Comparison of ENCODE assay signal across 8 cellular contexts in the genomic region with DNA sequence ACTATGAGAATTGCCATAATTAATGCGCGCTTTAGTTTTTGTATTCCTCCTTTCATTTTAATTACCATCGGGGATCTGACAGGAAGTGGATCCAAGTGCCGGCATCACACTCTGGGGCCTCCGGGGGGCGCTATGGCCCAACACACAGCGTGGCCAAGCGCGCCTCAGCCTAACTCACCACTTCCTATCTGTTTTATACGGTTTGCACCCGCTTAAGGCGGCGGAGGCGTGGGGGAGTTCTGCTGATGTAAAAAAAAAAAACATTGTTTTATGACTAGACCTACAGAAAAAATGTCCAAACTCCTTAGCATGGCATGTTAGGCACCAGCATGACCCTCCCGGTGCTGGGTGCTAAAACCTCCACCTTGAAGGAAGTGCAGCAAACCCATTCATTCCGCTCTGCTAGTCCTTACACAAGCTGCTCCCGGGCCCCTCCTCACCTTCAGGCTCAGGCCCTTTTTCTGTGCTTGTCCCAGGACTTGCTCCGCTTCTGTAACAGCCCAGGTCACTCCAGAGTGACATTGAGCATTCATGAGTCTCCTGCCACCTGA. TPM values are rescaled to one million over a fixed set of nuclear protein-coding genes. Genes with fewer than 3 reads are reported as not detected.
A peak's percentile ranks its signal among the peaks of the same experiment; 100 is the strongest.
DNase-seq lines count a peak whose midpoint lies in the region; ATAC-seq and TF ChIP-seq lines count a peak whose summit lies in the region.

No MANE protein-coding gene starts in this region.

- no peak overlapping the region for H3K9ac ChIP-seq in PC-3 (ENCODE audit: low read length)

- H2AFZ ChIP-seq in PC-3 (ENCODE audit: low read length) = no peak overlapping the region

- POLR2A ChIA-PET in MCF 10A (lab: Yijun Ruan, JAX) (no interaction called here), PC-3 (lab: Charles Lee; ENCODE audit: unreplicated experiment) (no interaction called here)

- no peaks in the 10 kb centered on the region for H3K36me3 Mint-ChIP-seq in MCF 10A (ENCODE audit: insufficient read depth, unreplicated experiment)
- H3K36me3 Mint-ChIP-seq in activated T-helper 1 cell treated with anti-CD3 and anti-CD28 coated beads, Interleukin-12 subunit alpha, Interleukin-12 subunit beta, Interleukin-2, Interleukin-4 antibody, amounts not matched to agents 30 ng/mL and 10 ng/mL and 1 ng/mL, durations not matched to agents 14 hours and 24 hours and 36 hours (ENCODE audit: low read depth) = peaks cover 4% of the 10 kb centered on the region

- no peaks in the 10 kb centered on the region for H3K9me2 ChIP-seq in PC-3 (replicated peaks; ENCODE audit: low read length)

- ATAC-seq in PC-3 = no peak
- no peak for ATAC-seq in GM21423 (IDR thresholded peaks at IDR 0.05; ENCODE audit: unreplicated experiment)

- H3K36me3 ChIP-seq in breast epithelium = no peaks in the 10 kb centered on the region
- no peaks in the 10 kb centered on the region for H3K36me3 ChIP-seq in PC-3 (ENCODE audit: low read depth, low read length)
- H3K36me3 ChIP-seq in MG63 = no peaks in the 10 kb centered on the region

- no peak overlapping the region for H3K27ac ChIP-seq in breast epithelium
- H3K27ac ChIP-seq in PC-3 (ENCODE audit: low read length) = no peak overlapping the region

- H3K79me2 ChIP-seq in PC-3 (ENCODE audit: low read length) = no peaks in the 10 kb centered on the region

- DNase-seq in MCF 10A (ENCODE audit: unreplicated experiment) (no peak), breast epithelium (ENCODE audit: low spot score in 2 of 2) (no peak), PC-3 (peak; percentile 37), germinal center (ENCODE audit: low spot score) (peak; percentile 36), retina (peak; percentile 82), MG63 (no peak)
- peak; percentile 76 for DNase-seq in activated T-helper 1 cell treated with anti-CD3 and anti-CD28 coated beads, Interleukin-12 subunit alpha, Interleukin-12 subunit beta, Interleukin-2, Interleukin-4 antibody, amounts not matched to agents 30 ng/mL and 10 ng/mL and 1 ng/mL, durations not matched to agents 14 hours and 24 hours and 36 hours (ENCODE audit: low spot score)

- H3K4me1 Mint-ChIP-seq in MCF 10A (ENCODE audit: insufficient read depth, unreplicated experiment) = peaks cover 8% of the 10 kb centered on the region
- H3K4me1 Mint-ChIP-seq in activated T-helper 1 cell treated with anti-CD3 and anti-CD28 coated beads, Interleukin-12 subunit alpha, Interleukin-12 subunit beta, Interleukin-2, Interleukin-4 antibody, amounts not matched to agents 30 ng/mL and 10 ng/mL and 1 ng/mL, durations not matched to agents 14 hours and 24 hours and 36 hours (ENCODE audit: low read depth) = peaks cover 34% of the 10 kb centered on the region

- H3K27me3 ChIP-seq in breast epithelium = no peaks in the 10 kb centered on the region
- peaks cover 23% of the 10 kb centered on the region for H3K27me3 ChIP-seq in PC-3 (ENCODE audit: low read length)
- H3K27me3 ChIP-seq in MG63 = no peaks in the 10 kb centered on the region; the same call in 1 of the 2 replicates

- no peak overlapping the region for H3K27ac Mint-ChIP-seq in MCF 10A (ENCODE audit: low read depth, unreplicated experiment)
- peak overlapping the region; percentile 77 for H3K27ac Mint-ChIP-seq in activated T-helper 1 cell treated with anti-CD3 and anti-CD28 coated beads, Interleukin-12 subunit alpha, Interleukin-12 subunit beta, Interleukin-2, Interleukin-4 antibody, amounts not matched to agents 30 ng/mL and 10 ng/mL and 1 ng/mL, durations not matched to agents 14 hours and 24 hours and 36 hours

- H3K9me3 Mint-ChIP-seq in MCF 10A (ENCODE audit: unreplicated experiment) = no peaks in the 10 kb centered on the region
- H3K9me3 Mint-ChIP-seq in activated T-helper 1 cell treated with anti-CD3 and anti-CD28 coated beads, Interleukin-12 subunit alpha, Interleukin-12 subunit beta, Interleukin-2, Interleukin-4 antibody, amounts not matched to agents 30 ng/mL and 10 ng/mL and 1 ng/mL, durations not matched to agents 14 hours and 24 hours and 36 hours = no peaks in the 10 kb centered on the region

- H3K9me3 ChIP-seq in breast epithelium = no peaks in the 10 kb centered on the region
- no peaks in the 10 kb centered on the region for H3K9me3 ChIP-seq in PC-3 (ENCODE audit: low read length)
- no peaks in the 10 kb centered on the region for H3K9me3 ChIP-seq in MG63

- H4K20me1 ChIP-seq in PC-3 (ENCODE audit: low read length) = no peaks in the 10 kb centered on the region

- no peak overlapping the region for H3K4me2 ChIP-seq in PC-3 (ENCODE audit: low read length)

- no peaks in the 10 kb centered on the region for H3F3A ChIP-seq in PC-3 (ENCODE audit: low read length, unreplicated experiment)

- intact Hi-C loops in MCF 10A (cut with micrococcal nuclease) (no loop called here), breast epithelium (cut with DNase I; ENCODE audit: low total_unique reads) (no loop called here), PC-3 (cut with micrococcal nuclease) (no loop called here)
- intact Hi-C loops in activated T-helper 1 cell treated with anti-CD3 and anti-CD28 coated beads, Interleukin-12 subunit alpha, Interleukin-12 subunit beta, Interleukin-2, Interleukin-4 antibody, amounts not matched to agents 30 ng/mL and 10 ng/mL and 1 ng/mL, durations not matched to agents 14 hours and 24 hours and 36 hours (cut with micrococcal nuclease) = loop anchor here (1.0 to 5.0 kb wide), 7 partner anchors 36 to 313 kb away; a partner anchor contains a TSS

- no peak overlapping the region for H3K4me3 Mint-ChIP-seq in MCF 10A (ENCODE audit: unreplicated experiment)
- peak overlapping the region; percentile 16 for H3K4me3 Mint-ChIP-seq in activated T-helper 1 cell treated with anti-CD3 and anti-CD28 coated beads, Interleukin-12 subunit alpha, Interleukin-12 subunit beta, Interleukin-2, Interleukin-4 antibody, amounts not matched to agents 30 ng/mL and 10 ng/mL and 1 ng/mL, durations not matched to agents 14 hours and 24 hours and 36 hours

- TF ChIP-seq CTCF in MCF 10A (IDR thresholded peaks at IDR 0.05; ENCODE audit: unreplicated experiment) (peak; percentile 16), breast epithelium (IDR thresholded peaks at IDR 0.05) (peak in 1 of 3 donors; percentile 32), PC-3 (conservative IDR thresholded peaks at IDR 0.05; ENCODE audit: low read depth, low read length) (peak; percentile 79)

- no peak for TF ChIP-seq POLR2A in breast epithelium (IDR thresholded peaks at IDR 0.05)

- peaks cover 44% of the 10 kb centered on the region for H3K27me3 Mint-ChIP-seq in MCF 10A (ENCODE audit: insufficient read depth, unreplicated experiment)
- peaks cover 13% of the 10 kb centered on the region for H3K27me3 Mint-ChIP-seq in activated T-helper 1 cell treated with anti-CD3 and anti-CD28 coated beads, Interleukin-12 subunit alpha, Interleukin-12 subunit beta, Interleukin-2, Interleukin-4 antibody, amounts not matched to agents 30 ng/mL and 10 ng/mL and 1 ng/mL, durations not matched to agents 14 hours and 24 hours and 36 hours (ENCODE audit: insufficient read depth)

- no TSS peak for BruUV-seq in MCF 10A (replicated peaks; lab: Mats Ljungman, UMichigan)
- no TSS peak for BruUV-seq in PC-3 (replicated peaks; lab: Mats Ljungman, UMichigan)

- H3K4me3 ChIP-seq in breast epithelium (no peak overlapping the region), PC-3 (ENCODE audit: low read length) (no peak overlapping the region), MG63 (no peak overlapping the region)

- CTCF ChIA-PET in MCF 10A (lab: Yijun Ruan, JAX) = interaction anchor here (0.6 to 1.4 kb wide), 5 partner anchors 21 to 329 kb away, joined by 3 read pairs; no protein-coding TSS in a partner anchor
- CTCF ChIA-PET in PC-3 (lab: Charles Lee) = no interaction called here

- no peaks in the 10 kb centered on the region for H3K4me1 ChIP-seq in breast epithelium
- peaks cover 3% of the 10 kb centered on the region; the same call in 1 of the 2 replicates for H3K4me1 ChIP-seq in PC-3 (ENCODE audit: insufficient read depth, low read length)

RNA-seq across cellular contexts. Expression of a gene that starts 4.5 kb away (rescaled TPM):
- not detected in 2 replicates for total RNA-seq in MCF 10A (2022)
- 10 to 100 TPM in 2 of 3 donors, 1 to 10 TPM in 1; 1.6 to 22.0 (median 22.0) TPM for total RNA-seq in breast epithelium
- 0.98 and 1.8 TPM in 2 replicates for total RNA-seq in PC-3 (2014; rRNA removed)
- 12.3 and 12.6 TPM in 2 replicates for total RNA-seq in activated T-helper 1 cell treated with anti-CD3 and anti-CD28 coated beads, Interleukin-12 subunit alpha, Interleukin-12 subunit beta, Interleukin-2, Interleukin-4 antibody, amounts not matched to agents 30 ng/mL and 10 ng/mL and 1 ng/mL, durations not matched to agents 14 hours and 24 hours and 36 hours
- not detected in 2 replicates for total RNA-seq in MG63 (2014; rRNA removed; shearing (Covaris generic); ENCODE audit: low replicate concordance)

RNA-seq across cellular contexts. Expression of a gene that starts 24.1 kb away (rescaled TPM):
- 80.5 and 102 TPM in 2 replicates for total RNA-seq in MCF 10A (2022)
- total RNA-seq in breast epithelium = 100 to 1,000 TPM; 114 to 119 (median 115) TPM
- 261 and 269 TPM in 2 replicates for total RNA-seq in PC-3 (2014; rRNA removed)
- 116 and 125 TPM in 2 replicates for total RNA-seq in activated T-helper 1 cell treated with anti-CD3 and anti-CD28 coated beads, Interleukin-12 subunit alpha, Interleukin-12 subunit beta, Interleukin-2, Interleukin-4 antibody, amounts not matched to agents 30 ng/mL and 10 ng/mL and 1 ng/mL, durations not matched to agents 14 hours and 24 hours and 36 hours
- total RNA-seq in MG63 (2014; rRNA removed; shearing (Covaris generic); ENCODE audit: low replicate concordance) = 122 and 141 TPM in 2 replicates

RNA-seq across cellular contexts. Expression of a gene that starts 35.7 kb away (rescaled TPM):
- total RNA-seq in MCF 10A (2022) (228 and 340 TPM in 2 replicates), breast epithelium (100 to 1,000 TPM in 1 of 3 donors, 10 to 100 TPM in 2; 77.1 to 137 (median 94.8) TPM), PC-3 (2014; rRNA removed) (570 and 642 TPM in 2 replicates)
- total RNA-seq in activated T-helper 1 cell treated with anti-CD3 and anti-CD28 coated beads, Interleukin-12 subunit alpha, Interleukin-12 subunit beta, Interleukin-2, Interleukin-4 antibody, amounts not matched to agents 30 ng/mL and 10 ng/mL and 1 ng/mL, durations not matched to agents 14 hours and 24 hours and 36 hours = 863 and 897 TPM in 2 replicates
- 284 and 313 TPM in 2 replicates for total RNA-seq in MG63 (2014; rRNA removed; shearing (Covaris generic); ENCODE audit: low replicate concordance)

Comparison
In these comparisons a context has a peak if more than half of its experiments do, and no peak if none do; other contexts are left out.
1. DNase-seq: peak in PC-3 (single experiment), activated T-helper 1 cell treated with anti-CD3 and anti-CD28 coated beads, Interleukin-12 subunit alpha, Interleukin-12 subunit beta, Interleukin-2, Interleukin-4 antibody, amounts not matched to agents 30 ng/mL and 10 ng/mL and 1 ng/mL, durations not matched to agents 14 hours and 24 hours and 36 hours (single experiment), germinal center (single experiment) and retina (single experiment); none in MCF 10A (single experiment), breast epithelium (0 of 2) and MG63 (single experiment).